ENCODE assay signal across 1 cellular context in the genomic region with DNA sequence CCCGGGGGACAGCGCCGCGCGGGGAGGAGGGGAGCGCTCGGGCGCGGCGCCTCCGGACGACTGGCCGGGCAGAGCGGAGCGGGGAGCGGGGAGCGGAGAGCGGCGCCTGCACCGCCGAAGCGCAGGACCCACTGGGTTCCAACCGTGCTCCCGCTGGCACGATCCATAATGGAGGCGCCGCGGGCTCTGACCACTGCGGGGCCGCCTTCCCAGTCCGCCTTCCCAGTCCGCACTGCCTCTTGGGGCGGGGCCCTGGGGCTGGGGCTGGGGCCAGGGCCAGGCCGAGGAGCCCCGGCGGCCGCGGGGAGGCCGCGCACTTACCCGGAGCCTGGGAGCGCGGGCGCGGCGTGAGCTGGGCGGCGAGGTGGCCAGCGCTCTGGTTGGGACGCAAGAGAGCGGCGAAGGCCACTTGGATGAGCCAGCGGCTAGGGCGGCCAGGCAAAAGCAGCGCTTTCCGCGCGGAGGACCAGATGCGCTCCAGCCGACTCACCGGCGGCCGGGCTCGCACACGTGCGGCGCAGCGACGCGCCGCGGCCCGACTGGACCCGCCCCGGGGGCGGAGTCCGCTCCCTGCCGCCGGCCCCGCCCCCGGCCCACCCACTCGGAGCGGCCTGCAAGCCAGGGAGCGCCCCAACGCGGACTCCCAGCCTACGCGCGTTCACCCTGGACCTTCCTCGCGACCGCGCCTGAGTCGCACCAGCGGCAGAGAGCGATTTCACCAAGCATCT.
TF ChIP-seq lines count a peak whose summit lies in the region.

A gene with protein sequence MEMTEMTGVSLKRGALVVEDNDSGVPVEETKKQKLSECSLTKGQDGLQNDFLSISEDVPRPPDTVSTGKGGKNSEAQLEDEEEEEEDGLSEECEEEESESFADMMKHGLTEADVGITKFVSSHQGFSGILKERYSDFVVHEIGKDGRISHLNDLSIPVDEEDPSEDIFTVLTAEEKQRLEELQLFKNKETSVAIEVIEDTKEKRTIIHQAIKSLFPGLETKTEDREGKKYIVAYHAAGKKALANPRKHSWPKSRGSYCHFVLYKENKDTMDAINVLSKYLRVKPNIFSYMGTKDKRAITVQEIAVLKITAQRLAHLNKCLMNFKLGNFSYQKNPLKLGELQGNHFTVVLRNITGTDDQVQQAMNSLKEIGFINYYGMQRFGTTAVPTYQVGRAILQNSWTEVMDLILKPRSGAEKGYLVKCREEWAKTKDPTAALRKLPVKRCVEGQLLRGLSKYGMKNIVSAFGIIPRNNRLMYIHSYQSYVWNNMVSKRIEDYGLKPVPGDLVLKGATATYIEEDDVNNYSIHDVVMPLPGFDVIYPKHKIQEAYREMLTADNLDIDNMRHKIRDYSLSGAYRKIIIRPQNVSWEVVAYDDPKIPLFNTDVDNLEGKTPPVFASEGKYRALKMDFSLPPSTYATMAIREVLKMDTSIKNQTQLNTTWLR (minus strand): TSS at position 541 of the 728 bp plus-strand sequence. CDS start 13,759 bp downstream, outside the sequence.

TF ChIP-seq in Ishikawa, 13 proteins besides CTCF, POLR2A, EP300 and RAD21 (continued from another document):
- TF ChIP-seq YY1 (IDR thresholded peaks at IDR 0.05; ENCODE audit: low read depth) (peak; percentile 51), TCF12 (IDR thresholded peaks at IDR 0.05; ENCODE audit: low read depth) (no peak), NFIC (IDR thresholded peaks at IDR 0.05) (no peak; the same call in 1 of the 2 replicates), EGR1 (IDR thresholded peaks at IDR 0.05) (0 out of 2 replicates have a peak, but pooled peaks have one; percentile 11)
- TF ChIP-seq, protein P1, sequence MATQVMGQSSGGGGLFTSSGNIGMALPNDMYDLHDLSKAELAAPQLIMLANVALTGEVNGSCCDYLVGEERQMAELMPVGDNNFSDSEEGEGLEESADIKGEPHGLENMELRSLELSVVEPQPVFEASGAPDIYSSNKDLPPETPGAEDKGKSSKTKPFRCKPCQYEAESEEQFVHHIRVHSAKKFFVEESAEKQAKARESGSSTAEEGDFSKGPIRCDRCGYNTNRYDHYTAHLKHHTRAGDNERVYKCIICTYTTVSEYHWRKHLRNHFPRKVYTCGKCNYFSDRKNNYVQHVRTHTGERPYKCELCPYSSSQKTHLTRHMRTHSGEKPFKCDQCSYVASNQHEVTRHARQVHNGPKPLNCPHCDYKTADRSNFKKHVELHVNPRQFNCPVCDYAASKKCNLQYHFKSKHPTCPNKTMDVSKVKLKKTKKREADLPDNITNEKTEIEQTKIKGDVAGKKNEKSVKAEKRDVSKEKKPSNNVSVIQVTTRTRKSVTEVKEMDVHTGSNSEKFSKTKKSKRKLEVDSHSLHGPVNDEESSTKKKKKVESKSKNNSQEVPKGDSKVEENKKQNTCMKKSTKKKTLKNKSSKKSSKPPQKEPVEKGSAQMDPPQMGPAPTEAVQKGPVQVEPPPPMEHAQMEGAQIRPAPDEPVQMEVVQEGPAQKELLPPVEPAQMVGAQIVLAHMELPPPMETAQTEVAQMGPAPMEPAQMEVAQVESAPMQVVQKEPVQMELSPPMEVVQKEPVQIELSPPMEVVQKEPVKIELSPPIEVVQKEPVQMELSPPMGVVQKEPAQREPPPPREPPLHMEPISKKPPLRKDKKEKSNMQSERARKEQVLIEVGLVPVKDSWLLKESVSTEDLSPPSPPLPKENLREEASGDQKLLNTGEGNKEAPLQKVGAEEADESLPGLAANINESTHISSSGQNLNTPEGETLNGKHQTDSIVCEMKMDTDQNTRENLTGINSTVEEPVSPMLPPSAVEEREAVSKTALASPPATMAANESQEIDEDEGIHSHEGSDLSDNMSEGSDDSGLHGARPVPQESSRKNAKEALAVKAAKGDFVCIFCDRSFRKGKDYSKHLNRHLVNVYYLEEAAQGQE (IDR thresholded peaks at IDR 0.05; ENCODE audit: low read depth), result peak; percentile 26; the same call in 1 of the 2 replicates
